10 cellular contexts compared by ENCODE assay signal in genomic region chr17:75352079-75352569, GRCh38. TPM values are rescaled to one million over a fixed set of nuclear protein-coding genes. Genes with fewer than 3 reads are reported as not detected.
DNase-seq lines count a peak whose midpoint lies in the region; ATAC-seq, FAIRE-seq and TF ChIP-seq lines count a peak whose summit lies in the region.
"Had no signal": no experiment of that assay in that cellular context is flagged by ENCODE, and none has a peak within 500 bp of the region (broad histone marks: within the 10 kb centered on the region; RNA-seq: fewer than 3 reads in every experiment).

No MANE protein-coding gene starts in this region.

- H3K4me1 ChIP-seq in SK-N-SH (ENCODE audit: control insufficient read depth in 1 of 2, insufficient read depth in 2 of 2, low read depth in 1 of 2, low read length in 1 of 2) (peaks cover 6 to 8% of the 10 kb centered on the region in 2 experiments; a peak in 1 of 4 replicates), keratinocyte (ENCODE audit: control insufficient read depth, extremely low read depth, insufficient read depth, low read length) (peaks cover 13% of the 10 kb centered on the region), upper lobe of right lung (peaks cover 36% of the 10 kb centered on the region)

- POLR2A ChIA-PET in activated naive CD8-positive, alpha-beta T cell treated with anti-CD3 and anti-CD28 coated beads, Interleukin-2, amount 10 ng/mL, durations not matched to agents 7 days and 5 days (lab: Charles Lee): no interaction called here
- POLR2A ChIA-PET in SK-N-SH (lab: Yijun Ruan, JAX): interaction anchor here (0.6 kb wide), 1 partner anchor 73 kb away, joined by 3 read pairs; no protein-coding TSS in a partner anchor

- no peak overlapping the region for H2AFZ ChIP-seq in SK-N-SH (ENCODE audit: low read depth)
- H2AFZ ChIP-seq in keratinocyte (ENCODE audit: control insufficient read depth, low read length): no peak overlapping the region

- H3K27me3 ChIP-seq in SK-N-SH (ENCODE audit: insufficient read depth) (no peaks in the 10 kb centered on the region), keratinocyte (ENCODE audit: control insufficient read depth, extremely low read depth, insufficient read depth, low read length) (no peaks in the 10 kb centered on the region), upper lobe of right lung (no peaks in the 10 kb centered on the region)

- H3K9me1 ChIP-seq in keratinocyte (ENCODE audit: control insufficient read depth, extremely low read depth, insufficient read depth, low read length): no peaks in the 10 kb centered on the region

- dilution Hi-C loops in keratinocyte (cut with MboI; ENCODE audit: extremely low pct_ligation_motif_present, low sequenced_read_pairs): no loop called here

- H3K9ac ChIP-seq in SK-N-SH: no peak overlapping the region
- no peak overlapping the region for H3K9ac ChIP-seq in keratinocyte (ENCODE audit: control insufficient read depth, extremely low read depth, insufficient read depth, low read length)

- CTCF ChIA-PET in SK-N-SH (lab: Yijun Ruan, JAX): interaction anchor here (0.6 to 1.9 kb wide), 3 partner anchors 26 to 81 kb away, joined by 3 to 8 read pairs (median 4); partner anchors contain the start of gene MIF4GD

- intact Hi-C loops in upper lobe of right lung (cut with DNase I): no loop called here

- peak overlapping the region; percentile 54 for H3K27ac Mint-ChIP-seq in activated naive CD8-positive, alpha-beta T cell treated with anti-CD3 and anti-CD28 coated beads, Interleukin-2, amount 10 ng/mL, durations not matched to agents 7 days and 5 days
- H3K27ac Mint-ChIP-seq in activated naive CD8-positive, alpha-beta T cell treated with anti-CD3 and anti-CD28 coated beads, Interleukin-2, amount 50 U/mL, for 24 hours: no peak overlapping the region
- H3K27ac Mint-ChIP-seq in T-helper 2 cell treated with Interferon-gamma antibody and Interleukin-4, amounts not matched to agents 5 μg/mL and 100 μg/mL, for 36 hours: no peak overlapping the region

- H3K79me2 ChIP-seq in SK-N-SH (ENCODE audit: insufficient read depth) (peaks cover 97% of the 10 kb centered on the region), keratinocyte (ENCODE audit: control insufficient read depth, insufficient read depth, low read length) (peaks cover 73% of the 10 kb centered on the region)

- TF ChIP-seq RAD21 in SK-N-SH (IDR thresholded peaks at IDR 0.05; ENCODE audit: low read length): no peak

- no peaks in the 10 kb centered on the region for H3K9me3 ChIP-seq in SK-N-SH
- no peaks in the 10 kb centered on the region for H3K9me3 ChIP-seq in keratinocyte (ENCODE audit: control insufficient read depth, low read depth, low read length)
- H3K9me3 ChIP-seq in upper lobe of right lung: no peaks in the 10 kb centered on the region
- H3K9me3 ChIP-seq: thoracic aorta had no signal

- peaks cover 51% of the 10 kb centered on the region for H3K4me1 Mint-ChIP-seq in activated naive CD8-positive, alpha-beta T cell treated with anti-CD3 and anti-CD28 coated beads, Interleukin-2, amount 10 ng/mL, durations not matched to agents 7 days and 5 days
- H3K4me1 Mint-ChIP-seq in activated naive CD8-positive, alpha-beta T cell treated with anti-CD3 and anti-CD28 coated beads, Interleukin-2, amount 50 U/mL, for 24 hours: peaks cover 72% of the 10 kb centered on the region
- peaks cover 50% of the 10 kb centered on the region for H3K4me1 Mint-ChIP-seq in T-helper 2 cell treated with Interferon-gamma antibody and Interleukin-4, amounts not matched to agents 5 μg/mL and 100 μg/mL, for 36 hours (ENCODE audit: low read depth)

- H3K4me3 Mint-ChIP-seq in activated naive CD8-positive, alpha-beta T cell treated with anti-CD3 and anti-CD28 coated beads, Interleukin-2, amount 10 ng/mL, durations not matched to agents 7 days and 5 days: no peak overlapping the region
- no peak overlapping the region for H3K4me3 Mint-ChIP-seq in activated naive CD8-positive, alpha-beta T cell treated with anti-CD3 and anti-CD28 coated beads, Interleukin-2, amount 50 U/mL, for 24 hours
- H3K4me3 Mint-ChIP-seq in T-helper 2 cell treated with Interferon-gamma antibody and Interleukin-4, amounts not matched to agents 5 μg/mL and 100 μg/mL, for 36 hours: no peak overlapping the region

- no peak overlapping the region for H3K4me3 ChIP-seq in SK-N-SH (ENCODE audit: low read depth in 2 of 2, low read length in 1 of 2)
- peak overlapping the region in 1 of 3 experiments; percentile 4 for H3K4me3 ChIP-seq in keratinocyte (ENCODE audit: control insufficient read depth in 2 of 3, extremely low read depth in 1 of 3, insufficient read depth in 2 of 3, low read depth in 1 of 3, low read length in 3 of 3)
- H3K4me3 ChIP-seq in upper lobe of right lung: no peak overlapping the region
- H3K4me3 ChIP-seq: thoracic aorta had no signal

- H4K20me1 ChIP-seq in SK-N-SH (ENCODE audit: insufficient read depth) (peaks cover 74% of the 10 kb centered on the region), keratinocyte (ENCODE audit: control insufficient read depth, extremely low read depth, insufficient read depth, low read length) (peaks cover 4% of the 10 kb centered on the region)

- H3K36me3 ChIP-seq in SK-N-SH (replicated peaks in 1 of 2; ENCODE audit: control insufficient read depth in 1 of 2, insufficient read depth in 2 of 2, low read length in 1 of 2) (peaks cover 0 to 5% of the 10 kb centered on the region in 2 experiments), keratinocyte (ENCODE audit: control insufficient read depth in 2 of 2, extremely low read depth in 1 of 2, insufficient read depth in 2 of 2, low read length in 2 of 2) (peaks cover 0 to 4% of the 10 kb centered on the region in 2 experiments), upper lobe of right lung (no peaks in the 10 kb centered on the region)
- H3K36me3 ChIP-seq: thoracic aorta had no signal

- no peak overlapping the region; a peak in 1 of 4 replicates for H3K27ac ChIP-seq in SK-N-SH (ENCODE audit: low read depth in 2 of 2, low read length in 1 of 2)
- peak overlapping the region; percentile 10 for H3K27ac ChIP-seq in keratinocyte (ENCODE audit: control insufficient read depth, insufficient read depth, low read length)
- peak overlapping the region; percentile 11 for H3K27ac ChIP-seq in upper lobe of right lung
- H3K27ac ChIP-seq: thoracic aorta had no signal

- no peaks in the 10 kb centered on the region for H3K27me3 Mint-ChIP-seq in activated naive CD8-positive, alpha-beta T cell treated with anti-CD3 and anti-CD28 coated beads, Interleukin-2, amount 10 ng/mL, durations not matched to agents 7 days and 5 days
- H3K27me3 Mint-ChIP-seq in activated naive CD8-positive, alpha-beta T cell treated with anti-CD3 and anti-CD28 coated beads, Interleukin-2, amount 50 U/mL, for 24 hours: no peaks in the 10 kb centered on the region
- no peaks in the 10 kb centered on the region for H3K27me3 Mint-ChIP-seq in T-helper 2 cell treated with Interferon-gamma antibody and Interleukin-4, amounts not matched to agents 5 μg/mL and 100 μg/mL, for 36 hours (ENCODE audit: low read depth)

- H3K4me2 ChIP-seq in SK-N-SH: no peak overlapping the region
- H3K4me2 ChIP-seq in keratinocyte (ENCODE audit: control insufficient read depth, extremely low read depth, insufficient read depth, low read depth, low read length): peak overlapping the region; percentile 73

- WGBS in SK-N-SH (ENCODE audit: low lambda C conversion rate): 85% methylated on average over 7 of the region's 7 CpGs

- DNase-seq in activated naive CD8-positive, alpha-beta T cell treated with anti-CD3 and anti-CD28 coated beads, Interleukin-2, amount 10 ng/mL, durations not matched to agents 7 days and 5 days: no peak
- DNase-seq in activated naive CD8-positive, alpha-beta T cell treated with anti-CD3 and anti-CD28 coated beads, Interleukin-2, amount 50 U/mL, for 24 hours: no peak
- DNase-seq in SK-N-SH (peak; percentile 30), keratinocyte (ENCODE audit: low read depth, low spot score) (no peak), upper lobe of right lung (no peak), NCI-H524 (lab: John Stamatoyannopoulos, UW) (no peak), GM19238 (ENCODE audit: insufficient read length, low spot score) (no peak)
- DNase-seq in T-helper 2 cell treated with Interferon-gamma antibody and Interleukin-4, amounts not matched to agents 5 μg/mL and 100 μg/mL, for 36 hours (ENCODE audit: low spot score): no peak
- DNase-seq: right cardiac atrium had no signal

- TF ChIP-seq CTCF in SK-N-SH (IDR thresholded peaks at IDR 0.05) (no peak), keratinocyte (optimal IDR thresholded peaks at IDR 0.05 in 1 of 3, IDR thresholded peaks at IDR 0.05 in 1 of 3, conservative IDR thresholded peaks at IDR 0.05 in 1 of 3; ENCODE audit: extremely low read depth in 1 of 3, insufficient read depth in 2 of 3, low read length in 3 of 3) (no peak), upper lobe of right lung (IDR thresholded peaks at IDR 0.05) (no peak)

- ATAC-seq in activated naive CD8-positive, alpha-beta T cell treated with anti-CD3 and anti-CD28 coated beads, Interleukin-2, amount 10 ng/mL, durations not matched to agents 7 days and 5 days (ENCODE audit: low read depth): no peak
- ATAC-seq in activated naive CD8-positive, alpha-beta T cell treated with anti-CD3 and anti-CD28 coated beads, Interleukin-2, amount 50 U/mL, for 24 hours: no peak
- peak; percentile 81 for ATAC-seq in upper lobe of right lung

- TF ChIP-seq EP300 in SK-N-SH (IDR thresholded peaks at IDR 0.05; ENCODE audit: borderline replicate concordance in 1 of 2, low read depth in 1 of 2, low read length in 1 of 2): no peak

- FAIRE-seq in keratinocyte (lab: Jason Lieb, UNC): no peak

- no peaks in the 10 kb centered on the region for H3F3A ChIP-seq in SK-N-SH (replicated peaks; ENCODE audit: insufficient read depth)

- H3K9me3 Mint-ChIP-seq in activated naive CD8-positive, alpha-beta T cell treated with anti-CD3 and anti-CD28 coated beads, Interleukin-2, amount 10 ng/mL, durations not matched to agents 7 days and 5 days: no peaks in the 10 kb centered on the region
- H3K9me3 Mint-ChIP-seq in activated naive CD8-positive, alpha-beta T cell treated with anti-CD3 and anti-CD28 coated beads, Interleukin-2, amount 50 U/mL, for 24 hours: no peaks in the 10 kb centered on the region
- peaks cover 3% of the 10 kb centered on the region for H3K9me3 Mint-ChIP-seq in T-helper 2 cell treated with Interferon-gamma antibody and Interleukin-4, amounts not matched to agents 5 μg/mL and 100 μg/mL, for 36 hours

- no peaks in the 10 kb centered on the region for H3K9me2 ChIP-seq in SK-N-SH

- peaks cover 22% of the 10 kb centered on the region for H3K36me3 Mint-ChIP-seq in activated naive CD8-positive, alpha-beta T cell treated with anti-CD3 and anti-CD28 coated beads, Interleukin-2, amount 10 ng/mL, durations not matched to agents 7 days and 5 days
- H3K36me3 Mint-ChIP-seq in activated naive CD8-positive, alpha-beta T cell treated with anti-CD3 and anti-CD28 coated beads, Interleukin-2, amount 50 U/mL, for 24 hours (ENCODE audit: low read depth): peaks cover 14% of the 10 kb centered on the region
- peaks cover 19% of the 10 kb centered on the region for H3K36me3 Mint-ChIP-seq in T-helper 2 cell treated with Interferon-gamma antibody and Interleukin-4, amounts not matched to agents 5 μg/mL and 100 μg/mL, for 36 hours (ENCODE audit: low read depth)

RNA-seq across cellular contexts. Expression of gene GRB2, which starts 53.4 kb away (rescaled TPM):
- 100 to 1,000 TPM; 149 to 155 TPM for total RNA-seq in activated naive CD8-positive, alpha-beta T cell treated with anti-CD3 and anti-CD28 coated beads, Interleukin-2, amount 10 ng/mL, durations not matched to agents 7 days and 5 days
- 81.6 and 89.6 TPM in 2 replicates for polyA plus RNA-seq in SK-N-SH (2012; rRNA removed)
- polyA plus RNA-seq in SK-N-SH (2012; cell fraction: cytosol; rRNA removed): 79.2 and 104 TPM in 2 replicates
- 83.6 and 109 TPM in 2 replicates for polyA plus RNA-seq in SK-N-SH (2012; cell fraction: nucleus; rRNA removed)
- polyA plus RNA-seq in keratinocyte: 56.3 to 64.8 TPM (median 62.0 TPM) in 3 replicates
- 114 TPM for polyA plus RNA-seq in keratinocyte (2011; ENCODE audit: low read depth)
- 56.4 and 84.2 TPM in 2 replicates for polyA plus RNA-seq in keratinocyte (2011; cell fraction: cytosol; rRNA removed)
- polyA plus RNA-seq in keratinocyte (2011; cell fraction: nucleus; rRNA removed): 73.0 and 81.0 TPM in 2 replicates
- 43.3 and 53.3 TPM in 2 replicates for polyA plus RNA-seq in keratinocyte (2012; ENCODE audit: low replicate concordance)
- 23.2 to 59.2 TPM (median 28.0 TPM) in 3 replicates for polyA minus RNA-seq in keratinocyte
- 29.4 TPM for polyA minus RNA-seq in keratinocyte (2011; cell fraction: cytosol; rRNA and poly(A)+ RNA removed)
- 17.6 and 25.2 TPM in 2 replicates for polyA minus RNA-seq in keratinocyte (2011; cell fraction: nucleus; rRNA and poly(A)+ RNA removed)
- 139 TPM for total RNA-seq in upper lobe of right lung

Comparison
In these comparisons a context has a peak if more than half of its experiments do, and no peak if none do; other contexts are left out.
1. H3K27ac ChIP-seq: peak in keratinocyte (single experiment) and upper lobe of right lung (single experiment); none in SK-N-SH (0 of 2).